In the genomic region with DNA sequence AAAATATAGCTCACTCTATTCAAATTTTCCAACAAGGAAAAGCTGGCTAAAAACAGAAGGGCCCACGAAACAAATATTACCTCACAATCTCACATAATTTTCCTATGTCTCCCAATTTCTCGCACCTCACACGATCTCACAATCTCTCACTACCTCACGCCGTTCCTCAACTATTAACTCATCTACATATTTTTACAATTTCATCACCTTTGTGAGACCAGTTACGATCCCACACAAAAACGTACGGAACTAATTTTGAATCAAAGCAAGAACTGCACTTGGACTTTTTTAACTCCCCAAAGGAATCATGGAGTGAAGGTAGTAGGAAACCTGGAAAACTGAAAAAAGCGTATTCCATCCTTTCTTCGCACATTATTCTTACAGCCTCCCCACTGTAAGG, we compare ENCODE assay signal across 1 cellular context.
TF ChIP-seq lines count a peak whose summit lies in the region.

No MANE protein-coding gene starts in this region.

TF ChIP-seq in WTC11, 78 proteins besides CTCF, POLR2A, EP300 and RAD21 (continued from another document):
- TF ChIP-seq, protein P1, sequence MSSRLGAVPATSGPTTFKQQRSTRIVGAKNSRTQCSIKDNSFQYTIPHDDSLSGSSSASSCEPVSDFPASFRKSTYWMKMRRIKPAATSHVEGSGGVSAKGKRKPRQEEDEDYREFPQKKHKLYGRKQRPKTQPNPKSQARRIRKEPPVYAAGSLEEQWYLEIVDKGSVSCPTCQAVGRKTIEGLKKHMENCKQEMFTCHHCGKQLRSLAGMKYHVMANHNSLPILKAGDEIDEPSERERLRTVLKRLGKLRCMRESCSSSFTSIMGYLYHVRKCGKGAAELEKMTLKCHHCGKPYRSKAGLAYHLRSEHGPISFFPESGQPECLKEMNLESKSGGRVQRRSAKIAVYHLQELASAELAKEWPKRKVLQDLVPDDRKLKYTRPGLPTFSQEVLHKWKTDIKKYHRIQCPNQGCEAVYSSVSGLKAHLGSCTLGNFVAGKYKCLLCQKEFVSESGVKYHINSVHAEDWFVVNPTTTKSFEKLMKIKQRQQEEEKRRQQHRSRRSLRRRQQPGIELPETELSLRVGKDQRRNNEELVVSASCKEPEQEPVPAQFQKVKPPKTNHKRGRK (CRISPR knock-in tag; IDR thresholded peaks at IDR 0.05; ENCODE audit: borderline replicate concordance): no peak
- TF ChIP-seq, protein P2, sequence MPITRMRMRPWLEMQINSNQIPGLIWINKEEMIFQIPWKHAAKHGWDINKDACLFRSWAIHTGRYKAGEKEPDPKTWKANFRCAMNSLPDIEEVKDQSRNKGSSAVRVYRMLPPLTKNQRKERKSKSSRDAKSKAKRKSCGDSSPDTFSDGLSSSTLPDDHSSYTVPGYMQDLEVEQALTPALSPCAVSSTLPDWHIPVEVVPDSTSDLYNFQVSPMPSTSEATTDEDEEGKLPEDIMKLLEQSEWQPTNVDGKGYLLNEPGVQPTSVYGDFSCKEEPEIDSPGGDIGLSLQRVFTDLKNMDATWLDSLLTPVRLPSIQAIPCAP (CRISPR knock-in tag; IDR thresholded peaks at IDR 0.05): no peak
- no peak for TF ChIP-seq SMAD4 (CRISPR knock-in tag; IDR thresholded peaks at IDR 0.05)
- no peak for TF ChIP-seq ZNF396 (CRISPR knock-in tag; IDR thresholded peaks at IDR 0.05; ENCODE audit: borderline replicate concordance)
- TF ChIP-seq, protein P3, sequence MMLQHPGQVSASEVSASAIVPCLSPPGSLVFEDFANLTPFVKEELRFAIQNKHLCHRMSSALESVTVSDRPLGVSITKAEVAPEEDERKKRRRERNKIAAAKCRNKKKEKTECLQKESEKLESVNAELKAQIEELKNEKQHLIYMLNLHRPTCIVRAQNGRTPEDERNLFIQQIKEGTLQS (CRISPR knock-in tag; conservative IDR thresholded peaks at IDR 0.05): no peak
- TF ChIP-seq ZNF671 (CRISPR knock-in tag; IDR thresholded peaks at IDR 0.05): no peak
- TF ChIP-seq, protein P4, sequence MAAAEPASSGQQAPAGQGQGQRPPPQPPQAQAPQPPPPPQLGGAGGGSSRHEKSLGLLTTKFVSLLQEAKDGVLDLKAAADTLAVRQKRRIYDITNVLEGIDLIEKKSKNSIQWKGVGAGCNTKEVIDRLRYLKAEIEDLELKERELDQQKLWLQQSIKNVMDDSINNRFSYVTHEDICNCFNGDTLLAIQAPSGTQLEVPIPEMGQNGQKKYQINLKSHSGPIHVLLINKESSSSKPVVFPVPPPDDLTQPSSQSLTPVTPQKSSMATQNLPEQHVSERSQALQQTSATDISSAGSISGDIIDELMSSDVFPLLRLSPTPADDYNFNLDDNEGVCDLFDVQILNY (CRISPR knock-in tag; IDR thresholded peaks at IDR 0.05): no peak
- TF ChIP-seq, protein P5, sequence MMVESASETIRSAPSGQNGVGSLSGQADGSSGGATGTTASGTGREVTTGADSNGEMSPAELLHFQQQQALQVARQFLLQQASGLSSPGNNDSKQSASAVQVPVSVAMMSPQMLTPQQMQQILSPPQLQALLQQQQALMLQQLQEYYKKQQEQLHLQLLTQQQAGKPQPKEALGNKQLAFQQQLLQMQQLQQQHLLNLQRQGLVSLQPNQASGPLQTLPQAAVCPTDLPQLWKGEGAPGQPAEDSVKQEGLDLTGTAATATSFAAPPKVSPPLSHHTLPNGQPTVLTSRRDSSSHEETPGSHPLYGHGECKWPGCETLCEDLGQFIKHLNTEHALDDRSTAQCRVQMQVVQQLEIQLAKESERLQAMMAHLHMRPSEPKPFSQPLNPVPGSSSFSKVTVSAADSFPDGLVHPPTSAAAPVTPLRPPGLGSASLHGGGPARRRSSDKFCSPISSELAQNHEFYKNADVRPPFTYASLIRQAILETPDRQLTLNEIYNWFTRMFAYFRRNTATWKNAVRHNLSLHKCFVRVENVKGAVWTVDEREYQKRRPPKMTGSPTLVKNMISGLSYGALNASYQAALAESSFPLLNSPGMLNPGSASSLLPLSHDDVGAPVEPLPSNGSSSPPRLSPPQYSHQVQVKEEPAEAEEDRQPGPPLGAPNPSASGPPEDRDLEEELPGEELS (CRISPR knock-in tag; IDR thresholded peaks at IDR 0.05): no peak
- no peak for TF ChIP-seq NFE2L1 (CRISPR knock-in tag; IDR thresholded peaks at IDR 0.05)
- TF ChIP-seq ATF1 (CRISPR knock-in tag; IDR thresholded peaks at IDR 0.05): no peak
- TF ChIP-seq, protein P6, sequence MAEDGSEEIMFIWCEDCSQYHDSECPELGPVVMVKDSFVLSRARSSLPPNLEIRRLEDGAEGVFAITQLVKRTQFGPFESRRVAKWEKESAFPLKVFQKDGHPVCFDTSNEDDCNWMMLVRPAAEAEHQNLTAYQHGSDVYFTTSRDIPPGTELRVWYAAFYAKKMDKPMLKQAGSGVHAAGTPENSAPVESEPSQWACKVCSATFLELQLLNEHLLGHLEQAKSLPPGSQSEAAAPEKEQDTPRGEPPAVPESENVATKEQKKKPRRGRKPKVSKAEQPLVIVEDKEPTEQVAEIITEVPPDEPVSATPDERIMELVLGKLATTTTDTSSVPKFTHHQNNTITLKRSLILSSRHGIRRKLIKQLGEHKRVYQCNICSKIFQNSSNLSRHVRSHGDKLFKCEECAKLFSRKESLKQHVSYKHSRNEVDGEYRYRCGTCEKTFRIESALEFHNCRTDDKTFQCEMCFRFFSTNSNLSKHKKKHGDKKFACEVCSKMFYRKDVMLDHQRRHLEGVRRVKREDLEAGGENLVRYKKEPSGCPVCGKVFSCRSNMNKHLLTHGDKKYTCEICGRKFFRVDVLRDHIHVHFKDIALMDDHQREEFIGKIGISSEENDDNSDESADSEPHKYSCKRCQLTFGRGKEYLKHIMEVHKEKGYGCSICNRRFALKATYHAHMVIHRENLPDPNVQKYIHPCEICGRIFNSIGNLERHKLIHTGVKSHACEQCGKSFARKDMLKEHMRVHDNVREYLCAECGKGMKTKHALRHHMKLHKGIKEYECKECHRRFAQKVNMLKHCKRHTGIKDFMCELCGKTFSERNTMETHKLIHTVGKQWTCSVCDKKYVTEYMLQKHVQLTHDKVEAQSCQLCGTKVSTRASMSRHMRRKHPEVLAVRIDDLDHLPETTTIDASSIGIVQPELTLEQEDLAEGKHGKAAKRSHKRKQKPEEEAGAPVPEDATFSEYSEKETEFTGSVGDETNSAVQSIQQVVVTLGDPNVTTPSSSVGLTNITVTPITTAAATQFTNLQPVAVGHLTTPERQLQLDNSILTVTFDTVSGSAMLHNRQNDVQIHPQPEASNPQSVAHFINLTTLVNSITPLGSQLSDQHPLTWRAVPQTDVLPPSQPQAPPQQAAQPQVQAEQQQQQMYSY (CRISPR knock-in tag; IDR thresholded peaks at IDR 0.05): no peak
- TF ChIP-seq ZNF263 (CRISPR knock-in tag; IDR thresholded peaks at IDR 0.05; ENCODE audit: low read depth): no peak
- TF ChIP-seq EMX1 (CRISPR knock-in tag; IDR thresholded peaks at IDR 0.05): no peak
- no peak for TF ChIP-seq IRF2 (CRISPR knock-in tag; IDR thresholded peaks at IDR 0.05; ENCODE audit: borderline replicate concordance, low read depth)
